In genomic region chr21:21146587-21147373, GRCh38 we compare ENCODE assay signal across 20 cellular contexts.
"Had no signal": no experiment of that assay in that cellular context is flagged by ENCODE, and none has a peak within 500 bp of the region (broad histone marks: within the 10 kb centered on the region; RNA-seq: fewer than 3 reads in every experiment).

No MANE protein-coding gene starts in this region.

- H3K9me3 Mint-ChIP-seq: nephron progenitor cell; stimulated activated naive B cell treated with anti-CD40 and anti-IgM and Interleukin-4, amounts not matched to agents 10 μg/mL and 1 μg/mL and 100 μg/mL, for 72 hours; stimulated activated naive CD8-positive, alpha-beta T cell treated with anti-CD3 and anti-CD28 coated beads, Interleukin-15, amount 100 ng/mL, for 72 hours had no signal

- H3K4me1 Mint-ChIP-seq: immature natural killer cell; naive thymus-derived CD4-positive, alpha-beta T cell; nephron progenitor cell; stimulated activated naive B cell treated with anti-CD40 and anti-IgM and Interleukin-4, amounts not matched to agents 10 μg/mL and 1 μg/mL and 100 μg/mL, for 72 hours; stimulated activated naive CD8-positive, alpha-beta T cell treated with anti-CD3 and anti-CD28 coated beads, Interleukin-15, amount 100 ng/mL, for 72 hours had no signal

- H3K4me3 ChIP-seq: gastrocnemius medialis, lung, right atrium auricular region, sigmoid colon, skin epidermis, thoracic aorta, transverse colon had no signal

- ATAC-seq: gastrocnemius medialis; left colon; left ventricle myocardium superior; naive thymus-derived CD4-positive, alpha-beta T cell; stimulated activated naive B cell treated with anti-CD40 and anti-IgM and Interleukin-4, amounts not matched to agents 10 μg/mL and 1 μg/mL and 100 μg/mL, for 72 hours; stimulated activated naive CD8-positive, alpha-beta T cell treated with anti-CD3 and anti-CD28 coated beads, Interleukin-15, amount 100 ng/mL, for 72 hours had no signal

- H3K36me3 ChIP-seq: gastrocnemius medialis, neutrophil, right atrium auricular region, sigmoid colon, thoracic aorta, transverse colon had no signal

- H3K9me3 ChIP-seq: gastrocnemius medialis, neutrophil, right atrium auricular region, sigmoid colon, thoracic aorta, transverse colon had no signal

- H3K4me3 Mint-ChIP-seq: dendritic cell treated with granulocyte-macrophage colony-stimulating factor and Interleukin-4, amounts not matched to agents 40 ng/mL and 50 ng/mL, for 4 days; immature natural killer cell; naive thymus-derived CD4-positive, alpha-beta T cell; nephron progenitor cell; stimulated activated naive B cell treated with anti-CD40 and anti-IgM and Interleukin-4, amounts not matched to agents 10 μg/mL and 1 μg/mL and 100 μg/mL, for 72 hours; stimulated activated naive CD8-positive, alpha-beta T cell treated with anti-CD3 and anti-CD28 coated beads, Interleukin-15, amount 100 ng/mL, for 72 hours had no signal

- H3K27ac Mint-ChIP-seq: dendritic cell treated with granulocyte-macrophage colony-stimulating factor and Interleukin-4, amounts not matched to agents 40 ng/mL and 50 ng/mL, for 4 days; immature natural killer cell; naive thymus-derived CD4-positive, alpha-beta T cell; nephron progenitor cell; stimulated activated naive B cell treated with anti-CD40 and anti-IgM and Interleukin-4, amounts not matched to agents 10 μg/mL and 1 μg/mL and 100 μg/mL, for 72 hours; stimulated activated naive CD8-positive, alpha-beta T cell treated with anti-CD3 and anti-CD28 coated beads, Interleukin-15, amount 100 ng/mL, for 72 hours had no signal

- DNase-seq: gastrocnemius medialis; glutamatergic neuron; immature natural killer cell; left colon; left ventricle myocardium superior; mesenchymal stem cell; naive thymus-derived CD4-positive, alpha-beta T cell; nephron progenitor cell; sigmoid colon; stimulated activated CD4-positive, alpha-beta T cell treated with anti-CD3 and anti-CD28 coated beads, Interleukin-2, amount 100 ng/mL, for 24 hours; stimulated activated CD4-positive, alpha-beta T cell treated with anti-CD3 and anti-CD28 coated beads, Interleukin-4, amount 100 ng/mL, for 4 hours; stimulated activated naive B cell treated with anti-CD40 and anti-IgM and Interleukin-4, amounts not matched to agents 10 μg/mL and 1 μg/mL and 100 μg/mL, for 72 hours; stimulated activated naive CD8-positive, alpha-beta T cell treated with anti-CD3 and anti-CD28 coated beads, Interleukin-15, amount 100 ng/mL, for 72 hours; transverse colon had no signal

- H3K4me1 ChIP-seq: gastrocnemius medialis, right atrium auricular region, sigmoid colon, transverse colon had no signal

- H3K36me3 Mint-ChIP-seq: naive thymus-derived CD4-positive, alpha-beta T cell; stimulated activated naive B cell treated with anti-CD40 and anti-IgM and Interleukin-4, amounts not matched to agents 10 μg/mL and 1 μg/mL and 100 μg/mL, for 72 hours had no signal

- H3K27ac ChIP-seq: gastrocnemius medialis, neutrophil, right atrium auricular region, sigmoid colon, skin epidermis, thoracic aorta, transverse colon had no signal

- H3K27me3 ChIP-seq: gastrocnemius medialis, neutrophil, right atrium auricular region, sigmoid colon, transverse colon had no signal

- H3K27me3 Mint-ChIP-seq: dendritic cell treated with granulocyte-macrophage colony-stimulating factor and Interleukin-4, amounts not matched to agents 40 ng/mL and 50 ng/mL, for 4 days; naive thymus-derived CD4-positive, alpha-beta T cell; stimulated activated naive B cell treated with anti-CD40 and anti-IgM and Interleukin-4, amounts not matched to agents 10 μg/mL and 1 μg/mL and 100 μg/mL, for 72 hours; stimulated activated naive CD8-positive, alpha-beta T cell treated with anti-CD3 and anti-CD28 coated beads, Interleukin-15, amount 100 ng/mL, for 72 hours had no signal
